ENCODE assay signal across 8 cellular contexts in the genomic region with DNA sequence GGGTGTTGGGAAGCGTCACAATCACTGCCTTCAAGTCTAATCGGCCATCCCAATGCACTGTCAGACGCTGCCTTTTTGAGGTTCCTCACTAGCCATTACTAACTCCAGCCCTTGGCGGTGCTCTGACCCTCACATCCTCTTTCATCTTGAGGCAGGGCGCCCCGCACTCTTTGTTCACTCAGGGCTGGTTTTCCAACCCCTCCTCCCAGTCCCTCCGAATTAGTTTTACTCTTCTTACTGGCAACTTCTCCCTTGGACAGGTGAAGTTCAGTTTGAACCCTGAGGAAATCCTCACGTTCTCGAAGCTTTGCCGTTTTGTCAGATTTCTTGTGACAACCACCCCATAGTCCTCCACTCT. TPM values are rescaled to one million over a fixed set of nuclear protein-coding genes. Genes with fewer than 3 reads are reported as not detected.
DNase-seq lines count a peak whose midpoint lies in the region; ATAC-seq, FAIRE-seq and TF ChIP-seq lines count a peak whose summit lies in the region.

No MANE protein-coding gene starts in this region.

- peak; percentile 6 for ATAC-seq in activated CD8-positive, alpha-beta T cell treated with anti-CD3 and anti-CD28 coated beads, Interleukin-2, amount 10 ng/mL, durations not matched to agents 7 days and 5 days
- no peak for ATAC-seq in GM19395 (IDR thresholded peaks at IDR 0.05; ENCODE audit: unreplicated experiment)

- H3K9ac ChIP-seq in kidney (ENCODE audit: low read length in 2 of 2) = peak overlapping the region; percentile 90 to 98

- peak; percentile 78 for DNase-seq in CD1c-positive myeloid dendritic cell (ENCODE audit: extremely low spot score)
- no peak for DNase-seq in HAP-1 (ENCODE audit: low spot score in 2 of 2)
- no peak for DNase-seq in activated CD8-positive, alpha-beta T cell treated with anti-CD3 and anti-CD28 coated beads, Interleukin-2, amount 10 ng/mL, durations not matched to agents 7 days and 5 days
- no peak for DNase-seq in kidney
- DNase-seq in tibial artery = no peak
- DNase-seq in stimulated activated CD4-positive, alpha-beta T cell treated with anti-CD3 and anti-CD28 coated beads, Interleukin-2, amount 100 ng/mL, for 24 hours = no peak
- no peak for DNase-seq in H54 (ENCODE audit: insufficient read length, low spot score)

- CTCF ChIA-PET in activated CD8-positive, alpha-beta T cell treated with anti-CD3 and anti-CD28 coated beads, Interleukin-2, amount 10 ng/mL, durations not matched to agents 7 days and 5 days (lab: Charles Lee) = interaction anchor here (0.6 to 4.9 kb wide), 43 partner anchors 8 to 380 kb away, joined by 3 to 122 read pairs (median 5); partner anchors contain the start of genes ANKRD52, CNPY2, COQ10A and CS

- H3K4me1 Mint-ChIP-seq in activated CD8-positive, alpha-beta T cell treated with anti-CD3 and anti-CD28 coated beads, Interleukin-2, amount 10 ng/mL, durations not matched to agents 7 days and 5 days (ENCODE audit: low read depth) = peaks cover 40% of the 10 kb centered on the region

- no peak for FAIRE-seq in kidney (lab: Jason Lieb, UNC)
- FAIRE-seq in H54 (lab: Jason Lieb, UNC) = no peak

- no peak for TF ChIP-seq POLR2A in H54 (IDR thresholded peaks at IDR 0.05; ENCODE audit: low read depth, low read length)

- H3K27me3 Mint-ChIP-seq in activated CD8-positive, alpha-beta T cell treated with anti-CD3 and anti-CD28 coated beads, Interleukin-2, amount 10 ng/mL, durations not matched to agents 7 days and 5 days (ENCODE audit: low read depth) = no peaks in the 10 kb centered on the region

- H3K9me3 ChIP-seq in HAP-1 (no peaks in the 10 kb centered on the region), kidney (ENCODE audit: control insufficient read depth in 1 of 2, low read length in 2 of 2) (no peaks in the 10 kb centered on the region), tibial artery (no peaks in the 10 kb centered on the region)

- peak overlapping the region; percentile 100 for H3K27ac Mint-ChIP-seq in activated CD8-positive, alpha-beta T cell treated with anti-CD3 and anti-CD28 coated beads, Interleukin-2, amount 10 ng/mL, durations not matched to agents 7 days and 5 days

- H3K36me3 ChIP-seq in HAP-1 (replicated peaks) (peaks cover 31% of the 10 kb centered on the region), kidney (ENCODE audit: control insufficient read depth in 1 of 2, insufficient read depth in 2 of 2, low read length in 2 of 2) (peaks cover 0 to 3% of the 10 kb centered on the region in 2 donors), tibial artery (peaks cover 21 to 31% (median 22%) of the 10 kb centered on the region in 3 donors)

- H3K27me3 ChIP-seq in HAP-1 (ENCODE audit: low read depth) (no peaks in the 10 kb centered on the region), tibial artery (no peaks in the 10 kb centered on the region)

- H3K36me3 Mint-ChIP-seq in activated CD8-positive, alpha-beta T cell treated with anti-CD3 and anti-CD28 coated beads, Interleukin-2, amount 10 ng/mL, durations not matched to agents 7 days and 5 days (ENCODE audit: low read depth) = peaks cover 41% of the 10 kb centered on the region

- in situ Hi-C loops in HAP-1 (cut with MboI; ENCODE audit: low sequenced_read_pairs) = loop anchor here (5.0 to 25.0 kb wide), 3 partner anchors 69 to 1831 kb away; partner anchors contain the start of genes CBX5, HNRNPA1 and SMARCC2

- TF ChIP-seq CTCF in kidney (IDR thresholded peaks at IDR 0.05; ENCODE audit: borderline replicate concordance, extremely low read depth, insufficient read depth) = no peak
- TF ChIP-seq CTCF in tibial artery (IDR thresholded peaks at IDR 0.05) = no peak

- H3K9me3 Mint-ChIP-seq in activated CD8-positive, alpha-beta T cell treated with anti-CD3 and anti-CD28 coated beads, Interleukin-2, amount 10 ng/mL, durations not matched to agents 7 days and 5 days (ENCODE audit: insufficient read depth) = no peaks in the 10 kb centered on the region

- H3K4me3 ChIP-seq in HAP-1 (peak overlapping the region; percentile 83), kidney (ENCODE audit: low read length in 2 of 2) (peak overlapping the region; percentile 81 to 99), tibial artery (peak overlapping the region; percentile 62 to 75)

- POLR2A ChIA-PET in activated CD8-positive, alpha-beta T cell treated with anti-CD3 and anti-CD28 coated beads, Interleukin-2, amount 10 ng/mL, durations not matched to agents 7 days and 5 days (lab: Charles Lee) = interaction anchor here (0.6 to 5.2 kb wide), 20 partner anchors 9 to 389 kb away, joined by 3 to 105 read pairs (median 6); partner anchors contain the start of genes ANKRD52, CD63, ESYT1 and MYL6

- H3K27ac ChIP-seq in kidney (ENCODE audit: low read depth in 2 of 2, low read length in 2 of 2) (peak overlapping the region; percentile 87 to 93), tibial artery (peak overlapping the region; percentile 86 to 94)

- intact Hi-C loops in kidney (cut with DNase I) (no loop called here), tibial artery (cut with DNase I; ENCODE audit: low total_unique reads) (loop anchor here (2.0 to 5.0 kb wide), 2 partner anchors 106 to 349 kb away; partner anchors contain the start of genes NABP2 and SPRYD4)

- peak overlapping the region; percentile 100 for H3K4me3 Mint-ChIP-seq in activated CD8-positive, alpha-beta T cell treated with anti-CD3 and anti-CD28 coated beads, Interleukin-2, amount 10 ng/mL, durations not matched to agents 7 days and 5 days

- H3K4me1 ChIP-seq in HAP-1 = peaks cover 12% of the 10 kb centered on the region
- peaks cover 15 to 19% of the 10 kb centered on the region in 2 donors for H3K4me1 ChIP-seq in kidney (ENCODE audit: control insufficient read depth in 1 of 2, insufficient read depth in 1 of 2, low read depth in 1 of 2, low read length in 2 of 2)
- H3K4me1 ChIP-seq in tibial artery = peaks cover 0 to 30% (median 24%) of the 10 kb centered on the region in 4 donors

RNA-seq across cellular contexts. Expression of gene ZC3H10, which starts 0.6 kb away (rescaled TPM):
- 10 to 100 TPM in 1 of 2 experiments, 1 to 10 TPM in 1; 9.1 to 10.6 TPM for total RNA-seq in activated CD8-positive, alpha-beta T cell treated with anti-CD3 and anti-CD28 coated beads, Interleukin-2, amount 10 ng/mL, durations not matched to agents 7 days and 5 days
- 8.6 TPM for total RNA-seq in kidney
- 2.4 TPM for polyA plus RNA-seq in kidney (ENCODE audit: insufficient read depth, low read depth, low replicate concordance)

RNA-seq across cellular contexts. Expression of gene RPL41, which starts 2.2 kb away (rescaled TPM):
- 1,000 to 10,000 TPM; 3,845 to 4,046 TPM for total RNA-seq in activated CD8-positive, alpha-beta T cell treated with anti-CD3 and anti-CD28 coated beads, Interleukin-2, amount 10 ng/mL, durations not matched to agents 7 days and 5 days
- total RNA-seq in kidney = 2,987 TPM
- polyA plus RNA-seq in kidney (ENCODE audit: insufficient read depth, low read depth, low replicate concordance) = 5,602 TPM

RNA-seq across cellular contexts. Expression of gene ESYT1, which starts 9.4 kb away (rescaled TPM):
- 100 to 1,000 TPM; 317 to 333 TPM for total RNA-seq in activated CD8-positive, alpha-beta T cell treated with anti-CD3 and anti-CD28 coated beads, Interleukin-2, amount 10 ng/mL, durations not matched to agents 7 days and 5 days
- total RNA-seq in kidney = 104 TPM
- 40.4 TPM for polyA plus RNA-seq in kidney (ENCODE audit: insufficient read depth, low read depth, low replicate concordance)

RNA-seq across cellular contexts. Expression of gene PA2G4, which starts 14.3 kb away (rescaled TPM):
- 100 to 1,000 TPM; 316 to 323 TPM for total RNA-seq in activated CD8-positive, alpha-beta T cell treated with anti-CD3 and anti-CD28 coated beads, Interleukin-2, amount 10 ng/mL, durations not matched to agents 7 days and 5 days
- total RNA-seq in kidney = 76.8 TPM
- polyA plus RNA-seq in kidney (ENCODE audit: insufficient read depth, low read depth, low replicate concordance) = 72.4 TPM

RNA-seq across cellular contexts. Expression of gene MYL6B, which starts 33.7 kb away (rescaled TPM):
- 10 to 100 TPM; 60.0 to 60.7 TPM for total RNA-seq in activated CD8-positive, alpha-beta T cell treated with anti-CD3 and anti-CD28 coated beads, Interleukin-2, amount 10 ng/mL, durations not matched to agents 7 days and 5 days
- total RNA-seq in kidney = 48.2 TPM
- 142 TPM for polyA plus RNA-seq in kidney (ENCODE audit: insufficient read depth, low read depth, low replicate concordance)
